Comparison of ENCODE assay signal across 14 cellular contexts in genomic region chr5:93141969-93142368, GRCh38.
"Had no signal": no experiment of that assay in that cellular context is flagged by ENCODE, and none has a peak within 500 bp of the region (broad histone marks: within the 10 kb centered on the region; RNA-seq: fewer than 3 reads in every experiment).

No MANE protein-coding gene starts in this region.

- H3K9me3 ChIP-seq: left lung, prostate gland, upper lobe of left lung had no signal

- H3K4me1 ChIP-seq: left lung, prostate gland, upper lobe of left lung had no signal

- H3K36me3 ChIP-seq: left lung, prostate gland, upper lobe of left lung had no signal

- H3K27ac ChIP-seq: dorsolateral prefrontal cortex, left lung, prostate gland, upper lobe of left lung had no signal

- DNase-seq: activated CD4-positive, CD25-positive, alpha-beta regulatory T cell treated with anti-CD3 and anti-CD28 coated beads, Interleukin-2, amount 50 U/mL, for 72 hours; activated naive CD4-positive, alpha-beta T cell treated with anti-CD3 and anti-CD28 coated beads, Interleukin-2, amount 50 U/mL, for 16 hours; activated T-cell treated with anti-CD3 and anti-CD28 coated beads, Interleukin-2, amount 50 U/mL, for 24 hours; dorsolateral prefrontal cortex; endodermal cell; erythroblast; hippocampal formation; kidney; left lung; natural killer cell; nucleus accumbens; right cardiac atrium; upper lobe of left lung had no signal

- H3K27me3 ChIP-seq: dorsolateral prefrontal cortex, left lung, upper lobe of left lung had no signal

- H3K4me3 ChIP-seq: dorsolateral prefrontal cortex, left lung, prostate gland, upper lobe of left lung had no signal
